In genomic region chr2:43824951-43825493, GRCh38 we compare ENCODE assay signal across 2 cellular contexts.
TF ChIP-seq lines count a peak whose summit lies in the region.

No MANE protein-coding gene starts in this region.

TF ChIP-seq in liver, 16 proteins besides CTCF, POLR2A, EP300 and RAD21:
- TF ChIP-seq FOXA2 (IDR thresholded peaks at IDR 0.05) = peak; percentile 4
- TF ChIP-seq HNF4G (IDR thresholded peaks at IDR 0.05) = no peak
- peak; percentile 58 to 65 for TF ChIP-seq HNF4A (conservative IDR thresholded peaks at IDR 0.05)
- TF ChIP-seq TAF1 (conservative IDR thresholded peaks at IDR 0.05) = no peak
- TF ChIP-seq GABPA (IDR thresholded peaks at IDR 0.05 in 1 of 2, conservative IDR thresholded peaks at IDR 0.05 in 1 of 2) = no peak
- TF ChIP-seq YY1 (IDR thresholded peaks at IDR 0.05) = no peak
- no peak for TF ChIP-seq ZBTB33 (IDR thresholded peaks at IDR 0.05)
- no peak for TF ChIP-seq FOXA1 (IDR thresholded peaks at IDR 0.05)
- no peak for TF ChIP-seq EGR1 (IDR thresholded peaks at IDR 0.05; ENCODE audit: low read depth in 2 of 2)
- peak; percentile 41 for TF ChIP-seq SP1 (IDR thresholded peaks at IDR 0.05)
- TF ChIP-seq MAX (IDR thresholded peaks at IDR 0.05) = no peak
- peak; percentile 50 to 79 for TF ChIP-seq RXRA (IDR thresholded peaks at IDR 0.05)
- TF ChIP-seq JUND (IDR thresholded peaks at IDR 0.05) = peak in 1 of 2 donors; percentile 40
- no peak for TF ChIP-seq NR2F2 (IDR thresholded peaks at IDR 0.05)
- TF ChIP-seq REST (IDR thresholded peaks at IDR 0.05) = no peak
- no peak for TF ChIP-seq ATF3 (IDR thresholded peaks at IDR 0.05)

TF ChIP-seq in HepG2, 621 proteins besides CTCF, POLR2A, EP300 and RAD21:
- TF ChIP-seq RCOR2 (CRISPR knock-in tag; IDR thresholded peaks at IDR 0.05) (no peak), NR2F6 (IDR thresholded peaks at IDR 0.05) (no peak), NR2F6 (CRISPR knock-in tag; IDR thresholded peaks at IDR 0.05) (no peak), ZFP36L1 (CRISPR knock-in tag; IDR thresholded peaks at IDR 0.05) (no peak), ZNF644 (CRISPR knock-in tag; IDR thresholded peaks at IDR 0.05; ENCODE audit: low read depth) (no peak), HOXA3 (CRISPR knock-in tag; IDR thresholded peaks at IDR 0.05) (no peak), FOSL2 (CRISPR knock-in tag; IDR thresholded peaks at IDR 0.05) (no peak), LBX2 (CRISPR knock-in tag; IDR thresholded peaks at IDR 0.05; ENCODE audit: borderline replicate concordance) (no peak), U2AF1 (optimal IDR thresholded peaks at IDR 0.05; ENCODE audit: low read depth, low read length) (no peak), REXO4 (CRISPR knock-in tag; IDR thresholded peaks at IDR 0.05; ENCODE audit: borderline replicate concordance) (no peak), PAXIP1 (CRISPR knock-in tag; conservative IDR thresholded peaks at IDR 0.05) (no peak)
TF ChIP-seq in HepG2: peak in this region for 0.
